ENCODE assay signal across 10 cellular contexts in the genomic region with DNA sequence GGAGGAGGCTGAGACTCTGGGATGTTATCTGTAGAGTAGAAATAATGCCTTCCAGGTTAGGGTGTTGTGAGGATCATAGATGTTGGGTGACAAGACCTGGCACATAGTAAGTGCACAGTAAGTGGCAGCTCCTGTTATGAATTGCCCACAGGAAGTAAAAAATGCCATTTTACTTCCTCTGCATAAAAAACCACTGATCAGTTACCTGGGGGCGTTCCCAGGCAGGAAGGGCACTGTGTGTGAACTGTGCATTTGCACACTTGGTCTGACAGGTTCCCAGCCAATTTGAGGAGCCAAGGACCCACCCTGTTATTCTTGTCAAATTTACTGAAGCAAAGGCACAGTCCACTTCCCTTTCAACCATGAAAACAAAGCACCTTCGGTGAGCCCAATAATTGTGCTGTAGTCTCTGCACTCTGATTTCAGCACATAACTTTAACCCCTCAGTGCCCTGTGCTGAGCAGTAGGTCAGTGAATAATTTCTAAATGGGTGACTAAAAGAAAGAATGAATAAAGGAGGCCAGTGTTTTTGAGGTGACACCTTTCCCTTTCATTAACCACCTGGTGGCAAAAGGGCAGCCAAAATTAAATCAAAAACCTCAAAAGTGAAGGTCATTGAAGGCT.
DNase-seq lines count a peak whose midpoint lies in the region; ATAC-seq and TF ChIP-seq lines count a peak whose summit lies in the region.
"Had no signal": no experiment of that assay in that cellular context is flagged by ENCODE, and none has a peak within 500 bp of the region (broad histone marks: within the 10 kb centered on the region; RNA-seq: fewer than 3 reads in every experiment).

No MANE protein-coding gene starts in this region.

- peak; percentile 84 to 87 for ATAC-seq in activated T-cell treated with anti-CD3 and anti-CD28 coated beads, Interleukin-2, amount 50 U/mL, for 72 hours (replicated peaks in 1 of 2)
- peak; percentile 69 to 78 for ATAC-seq in activated naive CD4-positive, alpha-beta T cell treated with anti-CD3 and anti-CD28 coated beads, Interleukin-2, amount 50 U/mL, for 72 hours
- peak; percentile 80 for ATAC-seq in stimulated activated memory B cell treated with anti-CD40 and anti-IgM and Interleukin-4, amounts not matched to agents 10 μg/mL and 1 μg/mL and 100 μg/mL, for 72 hours
- no peak for ATAC-seq in HG03460 (IDR thresholded peaks at IDR 0.05; ENCODE audit: unreplicated experiment)

- H3K27ac ChIP-seq in suprapubic skin: no peak overlapping the region
- H3K27ac ChIP-seq: neutrophil had no signal

- H3K4me1 ChIP-seq in suprapubic skin: peaks cover 36% of the 10 kb centered on the region

- peaks cover 78% of the 10 kb centered on the region for H3K4me1 Mint-ChIP-seq in activated T-cell treated with anti-CD3 and anti-CD28 coated beads, Interleukin-2, amount 50 U/mL, for 72 hours (ENCODE audit: low read depth)
- peaks cover 23% of the 10 kb centered on the region for H3K4me1 Mint-ChIP-seq in stimulated activated memory B cell treated with anti-CD40 and anti-IgM and Interleukin-4, amounts not matched to agents 10 μg/mL and 1 μg/mL and 100 μg/mL, for 72 hours

- H3K27me3 Mint-ChIP-seq in activated T-cell treated with anti-CD3 and anti-CD28 coated beads, Interleukin-2, amount 50 U/mL, for 72 hours (ENCODE audit: low read depth): no peaks in the 10 kb centered on the region
- no peaks in the 10 kb centered on the region for H3K27me3 Mint-ChIP-seq in stimulated activated memory B cell treated with anti-CD40 and anti-IgM and Interleukin-4, amounts not matched to agents 10 μg/mL and 1 μg/mL and 100 μg/mL, for 72 hours

- H3K4me3 Mint-ChIP-seq in activated T-cell treated with anti-CD3 and anti-CD28 coated beads, Interleukin-2, amount 50 U/mL, for 72 hours: peak overlapping the region; percentile 57 to 72
- peak overlapping the region; percentile 23 for H3K4me3 Mint-ChIP-seq in stimulated activated memory B cell treated with anti-CD40 and anti-IgM and Interleukin-4, amounts not matched to agents 10 μg/mL and 1 μg/mL and 100 μg/mL, for 72 hours

- no peaks in the 10 kb centered on the region for H3K9me3 Mint-ChIP-seq in activated T-cell treated with anti-CD3 and anti-CD28 coated beads, Interleukin-2, amount 50 U/mL, for 72 hours
- H3K9me3 Mint-ChIP-seq in activated naive CD4-positive, alpha-beta T cell treated with anti-CD3 and anti-CD28 coated beads, Interleukin-2, amount 50 U/mL, for 72 hours: no peaks in the 10 kb centered on the region
- H3K9me3 Mint-ChIP-seq in stimulated activated memory B cell treated with anti-CD40 and anti-IgM and Interleukin-4, amounts not matched to agents 10 μg/mL and 1 μg/mL and 100 μg/mL, for 72 hours: no peaks in the 10 kb centered on the region

- 27% methylated on average over 2 of the region's 2 CpGs for WGBS in suprapubic skin

- peak; percentile 42 to 53 for DNase-seq in activated T-cell treated with anti-CD3 and anti-CD28 coated beads, Interleukin-2, amount 50 U/mL, for 72 hours
- DNase-seq in activated T-cell treated with anti-CD3 and anti-CD28 coated beads, Interleukin-2, amount 50 U/mL, for 1 hour: no peak
- DNase-seq in NCI-H69 (lab: John Stamatoyannopoulos, UW) (peak; percentile 6), erythroblast (lab: John Stamatoyannopoulos, UW) (no peak), suprapubic skin (ENCODE audit: low spot score in 2 of 2) (no peak)
- no peak for DNase-seq in activated naive CD4-positive, alpha-beta T cell treated with anti-CD3 and anti-CD28 coated beads, Interleukin-2, amount 50 U/mL, for 72 hours (ENCODE audit: low spot score in 2 of 2)
- DNase-seq: DMS53 had no signal

- H3K9me3 ChIP-seq in suprapubic skin: no peaks in the 10 kb centered on the region
- H3K9me3 ChIP-seq: neutrophil had no signal

- no peaks in the 10 kb centered on the region for H3K36me3 ChIP-seq in suprapubic skin
- H3K36me3 ChIP-seq: neutrophil had no signal

- TF ChIP-seq EP300 in suprapubic skin (IDR thresholded peaks at IDR 0.05): no peak

- H3K27ac Mint-ChIP-seq in activated T-cell treated with anti-CD3 and anti-CD28 coated beads, Interleukin-2, amount 50 U/mL, for 72 hours: no peak overlapping the region
- H3K27ac Mint-ChIP-seq in activated naive CD4-positive, alpha-beta T cell treated with anti-CD3 and anti-CD28 coated beads, Interleukin-2, amount 50 U/mL, for 72 hours: peak overlapping the region; percentile 41 to 77
- H3K27ac Mint-ChIP-seq in stimulated activated memory B cell treated with anti-CD40 and anti-IgM and Interleukin-4, amounts not matched to agents 10 μg/mL and 1 μg/mL and 100 μg/mL, for 72 hours: peak overlapping the region; percentile 27

- no peaks in the 10 kb centered on the region for H3K27me3 ChIP-seq in suprapubic skin
- H3K27me3 ChIP-seq: neutrophil had no signal

- H3K36me3 Mint-ChIP-seq in activated T-cell treated with anti-CD3 and anti-CD28 coated beads, Interleukin-2, amount 50 U/mL, for 72 hours (ENCODE audit: insufficient read depth in 2 of 2): no peaks in the 10 kb centered on the region
- peaks cover 0 to 6% of the 10 kb centered on the region in 2 donors for H3K36me3 Mint-ChIP-seq in activated naive CD4-positive, alpha-beta T cell treated with anti-CD3 and anti-CD28 coated beads, Interleukin-2, amount 50 U/mL, for 72 hours
- no peaks in the 10 kb centered on the region for H3K36me3 Mint-ChIP-seq in stimulated activated memory B cell treated with anti-CD40 and anti-IgM and Interleukin-4, amounts not matched to agents 10 μg/mL and 1 μg/mL and 100 μg/mL, for 72 hours

- TF ChIP-seq POLR2A in erythroblast (IDR thresholded peaks at IDR 0.05; ENCODE audit: low read length): no peak
- TF ChIP-seq POLR2A in suprapubic skin (IDR thresholded peaks at IDR 0.05): no peak

- H3K4me3 ChIP-seq in suprapubic skin: no peak overlapping the region

- TF ChIP-seq CTCF in suprapubic skin (IDR thresholded peaks at IDR 0.05): no peak

Comparison
In these comparisons a context has a peak if more than half of its experiments do, and no peak if none do; other contexts are left out.
1. DNase-seq: peak in activated T-cell treated with anti-CD3 and anti-CD28 coated beads, Interleukin-2, amount 50 U/mL, for 72 hours (2 of 2) and NCI-H69 (single experiment); none in activated T-cell treated with anti-CD3 and anti-CD28 coated beads, Interleukin-2, amount 50 U/mL, for 1 hour (single experiment), activated naive CD4-positive, alpha-beta T cell treated with anti-CD3 and anti-CD28 coated beads, Interleukin-2, amount 50 U/mL, for 72 hours (0 of 2), erythroblast (0 of 2) and suprapubic skin (0 of 2).